ENCODE assay signal across 21 cellular contexts in the genomic region with DNA sequence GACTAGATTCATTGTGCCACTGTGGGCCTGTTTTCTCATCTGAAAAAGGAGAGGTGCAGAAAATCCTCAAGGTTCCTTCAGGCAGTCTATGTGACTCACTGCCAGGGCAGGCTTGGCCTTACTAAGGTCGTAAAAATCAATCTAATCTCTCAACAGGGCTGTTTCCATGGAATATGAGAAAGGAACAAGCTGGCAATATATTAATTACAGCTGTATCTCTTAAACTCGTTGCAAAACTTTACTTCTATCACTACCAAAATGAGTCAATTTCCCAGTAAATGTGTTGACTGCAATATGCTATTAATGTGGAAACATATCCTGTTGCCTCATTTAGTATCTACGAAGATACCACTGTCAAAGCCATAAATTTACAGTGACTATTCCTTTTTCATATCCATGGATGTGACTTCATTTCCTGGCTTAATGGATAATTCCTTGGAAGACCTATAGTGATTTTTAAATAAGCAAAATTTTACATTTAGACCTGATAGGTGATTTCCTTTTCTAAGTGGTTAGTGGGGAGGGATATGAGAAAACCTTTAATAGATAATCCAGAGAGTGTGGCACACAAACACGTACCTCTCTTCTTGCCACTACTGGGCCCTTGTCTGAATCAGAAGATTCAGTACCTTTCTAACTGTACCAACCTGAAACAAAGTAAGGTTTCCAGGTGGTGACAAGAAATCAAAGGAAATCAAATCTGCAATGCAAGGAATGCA.
A peak's percentile ranks its signal among the peaks of the same experiment; 100 is the strongest.
DNase-seq lines count a peak whose midpoint lies in the region; ATAC-seq, FAIRE-seq and TF ChIP-seq lines count a peak whose summit lies in the region.
"Had no signal": no experiment of that assay in that cellular context is flagged by ENCODE, and none has a peak within 500 bp of the region (broad histone marks: within the 10 kb centered on the region; RNA-seq: fewer than 3 reads in every experiment).

No MANE protein-coding gene starts in this region.

- no peaks in the 10 kb centered on the region for H3K36me3 ChIP-seq in body of pancreas (replicated peaks in 1 of 2; ENCODE audit: insufficient read depth in 1 of 2, low read depth in 2 of 2)

- intact Hi-C loops in body of pancreas (cut with DNase I) (no loop called here), left colon (cut with DNase I, micrococcal nuclease) (no loop called here)

- peaks cover 0 to 7% (median 0%) of the 10 kb centered on the region in 3 donors for H3K9me3 Mint-ChIP-seq in T-cell
- H3K9me3 Mint-ChIP-seq: activated naive CD8-positive, alpha-beta T cell treated with anti-CD3 and anti-CD28 coated beads, Interleukin-2, amount 50 U/mL, for 24 hours; activated T-helper 17 cell treated with anti-CD3 and anti-CD28 coated beads, Interleukin-2, amount 50 U/mL, for 72 hours; central memory CD8-positive, alpha-beta T cell had no signal

- H3K4me3 ChIP-seq in AG10803 (ENCODE audit: low read length) (no peak overlapping the region), body of pancreas (no peak overlapping the region)
- H3K4me3 ChIP-seq: right atrium auricular region had no signal

- TF ChIP-seq CTCF in AG10803 (conservative IDR thresholded peaks at IDR 0.05; ENCODE audit: low read length) (no peak), body of pancreas (IDR thresholded peaks at IDR 0.05) (no peak)

- peak overlapping the region; percentile 36 to 81 (median 68) for H3K27ac ChIP-seq in body of pancreas
- H3K27ac ChIP-seq: right atrium auricular region had no signal

- CTCF ChIA-PET in T-cell (lab: Charles Lee) = no interaction called here

- H3K9me3 ChIP-seq in body of pancreas = no peaks in the 10 kb centered on the region
- H3K9me3 ChIP-seq: right atrium auricular region had no signal

- no peak overlapping the region for H3K4me3 Mint-ChIP-seq in T-cell
- H3K4me3 Mint-ChIP-seq: activated naive CD8-positive, alpha-beta T cell treated with anti-CD3 and anti-CD28 coated beads, Interleukin-2, amount 50 U/mL, for 24 hours; activated T-helper 17 cell treated with anti-CD3 and anti-CD28 coated beads, Interleukin-2, amount 50 U/mL, for 72 hours; central memory CD8-positive, alpha-beta T cell; T-helper 1 cell treated with Interleukin-12 subunit alpha and Interleukin-12 subunit beta and Interleukin-4 antibody, amounts not matched to agents 30 μg/mL and 1 μg/mL, for 36 hours; WTC11 had no signal

- no peak overlapping the region for H3K27ac Mint-ChIP-seq in T-cell
- H3K27ac Mint-ChIP-seq: activated naive CD8-positive, alpha-beta T cell treated with anti-CD3 and anti-CD28 coated beads, Interleukin-2, amount 50 U/mL, for 24 hours; activated T-helper 17 cell treated with anti-CD3 and anti-CD28 coated beads, Interleukin-2, amount 50 U/mL, for 72 hours; T-helper 1 cell treated with Interleukin-12 subunit alpha and Interleukin-12 subunit beta and Interleukin-4 antibody, amounts not matched to agents 30 μg/mL and 1 μg/mL, for 36 hours; WTC11 had no signal

- 12 to 23% methylated on average over 4 of the region's 4 CpGs for WGBS in body of pancreas, 2 donors

- DNase-seq in AG10803 (ENCODE audit: low read depth) (peak; percentile 74), HCEC 1CT (peak; percentile 64), body of pancreas (peak; percentile 29 to 68 (median 55)), left colon (no peak), T-cell (no peak), GM19239 (ENCODE audit: insufficient read length, low spot score) (no peak), LoVo (ENCODE audit: low spot score) (no peak)
- DNase-seq: activated naive CD8-positive, alpha-beta T cell treated with anti-CD3 and anti-CD28 coated beads, Interleukin-2, amount 50 U/mL, for 24 hours; effector memory CD4-positive, alpha-beta T cell; NCI-H1694; NCI-H524; SHP77; stimulated activated CD4-positive, alpha-beta T cell treated with anti-CD3 and anti-CD28 coated beads, Interleukin-1b, Interleukin-23, amount 100 ng/mL, for 48 hours had no signal

- H3K36me3 Mint-ChIP-seq in T-cell = no peaks in the 10 kb centered on the region

- ATAC-seq in body of pancreas (peak; percentile 85), left colon (peak; percentile 61), T-cell (replicated peaks in 1 of 4) (no peak), GM21737 (IDR thresholded peaks at IDR 0.05; ENCODE audit: unreplicated experiment) (no peak)
- ATAC-seq: activated naive CD8-positive, alpha-beta T cell treated with anti-CD3 and anti-CD28 coated beads, Interleukin-2, amount 50 U/mL, for 24 hours; activated T-helper 17 cell treated with anti-CD3 and anti-CD28 coated beads, Interleukin-2, amount 50 U/mL, for 72 hours; WTC11 had no signal

- no peaks in the 10 kb centered on the region for H3K4me1 Mint-ChIP-seq in T-cell
- H3K4me1 Mint-ChIP-seq: activated naive CD8-positive, alpha-beta T cell treated with anti-CD3 and anti-CD28 coated beads, Interleukin-2, amount 50 U/mL, for 24 hours; activated T-helper 17 cell treated with anti-CD3 and anti-CD28 coated beads, Interleukin-2, amount 50 U/mL, for 72 hours; central memory CD8-positive, alpha-beta T cell had no signal

- no peak for TF ChIP-seq POLR2A in body of pancreas (IDR thresholded peaks at IDR 0.05)

- H3K27me3 ChIP-seq in body of pancreas = no peaks in the 10 kb centered on the region
- H3K27me3 ChIP-seq: right atrium auricular region had no signal

- POLR2A ChIA-PET in T-cell (lab: Charles Lee) = no interaction called here

- H3K27me3 Mint-ChIP-seq in T-cell = peaks cover 0 to 14% of the 10 kb centered on the region in 2 donors
- H3K27me3 Mint-ChIP-seq: activated naive CD8-positive, alpha-beta T cell treated with anti-CD3 and anti-CD28 coated beads, Interleukin-2, amount 50 U/mL, for 24 hours; activated T-helper 17 cell treated with anti-CD3 and anti-CD28 coated beads, Interleukin-2, amount 50 U/mL, for 72 hours; central memory CD8-positive, alpha-beta T cell had no signal

- H3K4me1 ChIP-seq in body of pancreas = peaks cover 14% of the 10 kb centered on the region
- H3K4me1 ChIP-seq: right atrium auricular region had no signal

- no peak for FAIRE-seq in GM19239 (lab: Jason Lieb, UNC)
- FAIRE-seq: G401.6, H54 had no signal

Comparison
In these comparisons a context has a peak if more than half of its experiments do, and no peak if none do; other contexts are left out.
1. DNase-seq: peak in AG10803 (single experiment), HCEC 1CT (single experiment) and body of pancreas (4 of 4); none in left colon (0 of 2), T-cell (0 of 34), GM19239 (single experiment) and LoVo (single experiment).
2. ATAC-seq: peak in body of pancreas (single experiment) and left colon (single experiment); none in T-cell (0 of 4) and GM21737 (single experiment).